ENCODE assay signal across 9 cellular contexts in the genomic region with DNA sequence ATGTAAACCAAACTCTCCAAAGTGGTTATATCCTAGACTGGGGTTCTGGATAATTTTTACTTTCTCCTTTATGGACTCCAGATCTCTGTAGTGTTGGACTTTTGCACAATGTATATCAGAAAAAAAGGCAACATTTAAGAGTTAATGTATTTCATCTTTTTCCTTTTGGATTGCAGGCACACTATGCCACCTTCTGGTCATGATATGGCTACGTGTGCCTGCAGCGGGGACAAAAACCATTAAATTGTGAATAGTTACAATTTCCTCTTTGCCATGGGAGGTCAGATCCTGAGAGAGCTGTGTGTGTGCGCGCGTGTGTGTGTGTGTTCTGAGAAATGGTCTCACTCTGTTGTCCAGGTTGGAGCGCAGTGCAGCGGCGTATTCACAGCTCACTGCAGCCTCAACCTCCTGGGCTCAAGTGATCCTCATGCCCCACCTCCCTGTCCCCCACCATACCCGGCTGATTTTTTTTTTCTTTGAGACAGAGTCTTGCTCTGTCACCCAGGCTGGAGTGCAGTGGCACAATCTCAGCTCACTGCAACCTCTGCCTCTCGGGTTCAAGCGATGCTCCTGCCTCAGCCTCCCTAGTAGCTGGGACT. TPM values are rescaled to one million over a fixed set of nuclear protein-coding genes. Genes with fewer than 3 reads are reported as not detected.
DNase-seq lines count a peak whose midpoint lies in the region; ATAC-seq and TF ChIP-seq lines count a peak whose summit lies in the region.
"Had no signal": no experiment of that assay in that cellular context is flagged by ENCODE, and none has a peak within 500 bp of the region (broad histone marks: within the 10 kb centered on the region; RNA-seq: fewer than 3 reads in every experiment).

No MANE protein-coding gene starts in this region.

- no peak overlapping the region for H3K4me3 Mint-ChIP-seq in activated CD4-positive, alpha-beta memory T cell treated with anti-CD3 and anti-CD28 coated beads, Interleukin-2, amount 10 ng/mL, durations not matched to agents 7 days and 5 days

- ATAC-seq in left lung (peak; percentile 21), HG03280 (IDR thresholded peaks at IDR 0.05; ENCODE audit: unreplicated experiment) (no peak)

- POLR2A ChIA-PET in activated CD4-positive, alpha-beta memory T cell treated with anti-CD3 and anti-CD28 coated beads, Interleukin-2, amount 10 ng/mL, durations not matched to agents 7 days and 5 days (lab: Charles Lee), result no interaction called here

- no peaks in the 10 kb centered on the region for H3K9me3 Mint-ChIP-seq in activated CD4-positive, alpha-beta memory T cell treated with anti-CD3 and anti-CD28 coated beads, Interleukin-2, amount 10 ng/mL, durations not matched to agents 7 days and 5 days

- DNase-seq in DMS53 treated with DMSO at 0.1 percent for 48 hours (lab: John Stamatoyannopoulos, UW; ENCODE audit: unreplicated experiment) (peak; percentile 32), KG1 (lab: John Stamatoyannopoulos, UW) (peak; percentile 32), left lung (no peak), NCI-H187 treated with DMSO at 0.1 percent for 48 hours (lab: John Stamatoyannopoulos, UW) (no peak), substantia nigra (lab: John Stamatoyannopoulos, UW) (no peak)
- peak; percentile 19 for DNase-seq in activated CD4-positive, alpha-beta memory T cell treated with anti-CD3 and anti-CD28 coated beads, Interleukin-2, amount 10 ng/mL, durations not matched to agents 7 days and 5 days
- no peak for DNase-seq in stimulated activated CD4-positive, alpha-beta T cell treated with anti-CD3 and anti-CD28 coated beads, Interleukin-1b, Interleukin-23, amount 100 ng/mL, for 48 hours

- H3K36me3 ChIP-seq in left lung, result no peaks in the 10 kb centered on the region

- H3K27me3 Mint-ChIP-seq in activated CD4-positive, alpha-beta memory T cell treated with anti-CD3 and anti-CD28 coated beads, Interleukin-2, amount 10 ng/mL, durations not matched to agents 7 days and 5 days, result peaks cover 3% of the 10 kb centered on the region

- intact Hi-C loops in left lung (cut with DNase I), result no loop called here

- CTCF ChIA-PET in activated CD4-positive, alpha-beta memory T cell treated with anti-CD3 and anti-CD28 coated beads, Interleukin-2, amount 10 ng/mL, durations not matched to agents 7 days and 5 days (lab: Charles Lee), result interaction anchor here (0.9 to 1.5 kb wide), 3 partner anchors 8 to 228 kb away, joined by 3 to 4 read pairs (median 3); no protein-coding TSS in a partner anchor

- H3K27me3 ChIP-seq in left lung, result no peaks in the 10 kb centered on the region

- no peaks in the 10 kb centered on the region for H3K9me3 ChIP-seq in left lung

- TF ChIP-seq CTCF in left lung (IDR thresholded peaks at IDR 0.05), result peak; percentile 23 to 44

- peaks cover 10% of the 10 kb centered on the region for H3K4me1 Mint-ChIP-seq in activated CD4-positive, alpha-beta memory T cell treated with anti-CD3 and anti-CD28 coated beads, Interleukin-2, amount 10 ng/mL, durations not matched to agents 7 days and 5 days

- no peak overlapping the region for H3K27ac Mint-ChIP-seq in activated CD4-positive, alpha-beta memory T cell treated with anti-CD3 and anti-CD28 coated beads, Interleukin-2, amount 10 ng/mL, durations not matched to agents 7 days and 5 days

- no peak overlapping the region for H3K4me3 ChIP-seq in left lung

- peaks cover 4 to 17% of the 10 kb centered on the region in 2 donors for H3K4me1 ChIP-seq in left lung

- no peaks in the 10 kb centered on the region for H3K36me3 Mint-ChIP-seq in activated CD4-positive, alpha-beta memory T cell treated with anti-CD3 and anti-CD28 coated beads, Interleukin-2, amount 10 ng/mL, durations not matched to agents 7 days and 5 days (ENCODE audit: low read depth)

- H3K27ac ChIP-seq in left lung (no peak overlapping the region), substantia nigra (ENCODE audit: low read depth, low read length, poor library complexity, severe bottlenecking) (no peak overlapping the region)

RNA-seq across cellular contexts. Expression of a gene that starts 4.3 kb away (rescaled TPM):
- 10 to 100 TPM; 25.8 to 28.0 TPM for total RNA-seq in activated CD4-positive, alpha-beta memory T cell treated with anti-CD3 and anti-CD28 coated beads, Interleukin-2, amount 10 ng/mL, durations not matched to agents 7 days and 5 days
- 10 to 100 TPM; 16.6 to 27.4 TPM for total RNA-seq in left lung

RNA-seq across cellular contexts. Expression of a gene that starts 10.6 kb away (rescaled TPM):
- total RNA-seq in activated CD4-positive, alpha-beta memory T cell treated with anti-CD3 and anti-CD28 coated beads, Interleukin-2, amount 10 ng/mL, durations not matched to agents 7 days and 5 days, result not detected
- total RNA-seq in left lung, result 100 to 1,000 TPM; 141 to 142 TPM
- total RNA-seq: T-helper 2 cell treated with Interferon-gamma antibody and Interleukin-4, amounts not matched to agents 100 ng/mL and 5 ng/mL, for 36 hours had no signal

RNA-seq across cellular contexts. Expression of a gene that starts 42.8 kb away (rescaled TPM):
- total RNA-seq in activated CD4-positive, alpha-beta memory T cell treated with anti-CD3 and anti-CD28 coated beads, Interleukin-2, amount 10 ng/mL, durations not matched to agents 7 days and 5 days, result not detected
- under 1 TPM in 1 of 2 donors, not detected in 1; 0.94 TPM for total RNA-seq in left lung
- total RNA-seq: T-helper 2 cell treated with Interferon-gamma antibody and Interleukin-4, amounts not matched to agents 100 ng/mL and 5 ng/mL, for 36 hours had no signal

RNA-seq across cellular contexts. Expression of a gene that starts 47.5 kb away (rescaled TPM):
- under 1 TPM; 0.13 to 0.15 TPM for total RNA-seq in activated CD4-positive, alpha-beta memory T cell treated with anti-CD3 and anti-CD28 coated beads, Interleukin-2, amount 10 ng/mL, durations not matched to agents 7 days and 5 days
- 10 to 100 TPM in 1 of 2 donors, 1 to 10 TPM in 1; 5.2 to 16.6 TPM for total RNA-seq in left lung

RNA-seq across cellular contexts. Expression of a gene that starts 55.0 kb away (rescaled TPM):
- 10 to 100 TPM; 20.9 TPM for total RNA-seq in activated CD4-positive, alpha-beta memory T cell treated with anti-CD3 and anti-CD28 coated beads, Interleukin-2, amount 10 ng/mL, durations not matched to agents 7 days and 5 days
- 10 to 100 TPM in 1 of 2 donors, 1 to 10 TPM in 1; 6.2 to 22.9 TPM for total RNA-seq in left lung

Comparison
In these comparisons a context has a peak if more than half of its experiments do, and no peak if none do; other contexts are left out.
1. DNase-seq: peak in DMS53 treated with DMSO at 0.1 percent for 48 hours (single experiment), KG1 (single experiment) and activated CD4-positive, alpha-beta memory T cell treated with anti-CD3 and anti-CD28 coated beads, Interleukin-2, amount 10 ng/mL, durations not matched to agents 7 days and 5 days (single experiment); none in left lung (0 of 2), NCI-H187 treated with DMSO at 0.1 percent for 48 hours (single experiment), stimulated activated CD4-positive, alpha-beta T cell treated with anti-CD3 and anti-CD28 coated beads, Interleukin-1b, Interleukin-23, amount 100 ng/mL, for 48 hours (single experiment) and substantia nigra (0 of 49).
2. RNA of a gene that starts 10.6 kb away (total RNA-seq): 141 to 142 TPM in left lung; not detected in activated CD4-positive, alpha-beta memory T cell treated with anti-CD3 and anti-CD28 coated beads, Interleukin-2, amount 10 ng/mL, durations not matched to agents 7 days and 5 days; every median in the first group is over 100 times any median in the second.